In genomic region chr10:84845628-84846261, GRCh38 we compare ENCODE assay signal across 10 cellular contexts.
DNase-seq lines count a peak whose midpoint lies in the region; ATAC-seq and TF ChIP-seq lines count a peak whose summit lies in the region.
"Had no signal": no experiment of that assay in that cellular context is flagged by ENCODE, and none has a peak within 500 bp of the region (broad histone marks: within the 10 kb centered on the region; RNA-seq: fewer than 3 reads in every experiment).

No MANE protein-coding gene starts in this region.

- DNase-seq in DMS 273 (lab: John Stamatoyannopoulos, UW; ENCODE audit: unreplicated experiment) (peak; percentile 66), DMS 273 treated with DMSO at 0.1 percent for 48 hours (lab: John Stamatoyannopoulos, UW) (no peak), SK-MEL-5 (ENCODE audit: low read depth, low spot score) (peak; percentile 55), COLO829 (ENCODE audit: low spot score) (no peak)
- DNase-seq in activated effector memory CD4-positive, alpha-beta T cell treated with anti-CD3 and anti-CD28 coated beads, Interleukin-2, amount 50 U/mL, for 16 hours = no peak

- TF ChIP-seq CTCF in nephron (IDR thresholded peaks at IDR 0.05; ENCODE audit: unreplicated experiment in 3 of 3) = peak; percentile 22 to 28 (median 28)

- no peaks in the 10 kb centered on the region for H3K27me3 Mint-ChIP-seq in nephron (ENCODE audit: low read depth)

- no peak overlapping the region for H3K27ac Mint-ChIP-seq in nephron
- H3K27ac Mint-ChIP-seq: activated naive CD4-positive, alpha-beta T cell treated with anti-CD3 and anti-CD28 coated beads, Interleukin-2, amount 50 U/mL, for 24 hours; memory B cell had no signal

- H3K4me3 Mint-ChIP-seq in nephron = no peak overlapping the region
- H3K4me3 Mint-ChIP-seq: activated naive CD4-positive, alpha-beta T cell treated with anti-CD3 and anti-CD28 coated beads, Interleukin-2, amount 50 U/mL, for 24 hours; memory B cell had no signal

- in situ Hi-C loops in SK-MEL-5 (cut with HindIII; ENCODE audit: low pct_unique_long_range_greater_than_20kb, low sequenced_read_pairs) = no loop called here

- peaks cover 7% of the 10 kb centered on the region for H3K4me1 Mint-ChIP-seq in nephron
- H3K4me1 Mint-ChIP-seq: activated naive CD4-positive, alpha-beta T cell treated with anti-CD3 and anti-CD28 coated beads, Interleukin-2, amount 50 U/mL, for 24 hours; memory B cell had no signal

- ATAC-seq in HG03139 (IDR thresholded peaks at IDR 0.05; ENCODE audit: unreplicated experiment) = peak; percentile 63
- no peak for ATAC-seq in GM21423 (IDR thresholded peaks at IDR 0.05; ENCODE audit: unreplicated experiment)

- H3K9me3 Mint-ChIP-seq in nephron = no peaks in the 10 kb centered on the region
- H3K9me3 Mint-ChIP-seq: activated naive CD4-positive, alpha-beta T cell treated with anti-CD3 and anti-CD28 coated beads, Interleukin-2, amount 50 U/mL, for 24 hours; memory B cell had no signal

- no peaks in the 10 kb centered on the region for H3K36me3 Mint-ChIP-seq in nephron (ENCODE audit: low read depth)
- H3K36me3 Mint-ChIP-seq: activated naive CD4-positive, alpha-beta T cell treated with anti-CD3 and anti-CD28 coated beads, Interleukin-2, amount 50 U/mL, for 24 hours; memory B cell had no signal

Comparison
In these comparisons a context has a peak if more than half of its experiments do, and no peak if none do; other contexts are left out.
1. DNase-seq: peak in DMS 273 (single experiment) and SK-MEL-5 (single experiment); none in DMS 273 treated with DMSO at 0.1 percent for 48 hours (single experiment), activated effector memory CD4-positive, alpha-beta T cell treated with anti-CD3 and anti-CD28 coated beads, Interleukin-2, amount 50 U/mL, for 16 hours (single experiment) and COLO829 (single experiment).